In genomic region chr20:358891-359555, GRCh38 we compare ENCODE assay signal across 15 cellular contexts.
"Had no signal": no experiment of that assay in that cellular context is flagged by ENCODE, and none has a peak within 500 bp of the region (broad histone marks: within the 10 kb centered on the region; RNA-seq: fewer than 3 reads in every experiment).

No MANE protein-coding gene starts in this region.

- H3K9me3 Mint-ChIP-seq: activated CD8-positive, alpha-beta T cell treated with anti-CD3 and anti-CD28 coated beads for 36 hours; activated naive CD8-positive, alpha-beta T cell treated with anti-CD3 and anti-CD28 coated beads, Interleukin-2, amount 10 ng/mL, durations not matched to agents 7 days and 5 days; immature natural killer cell; nephron; stimulated activated naive CD8-positive, alpha-beta T cell treated with anti-CD3 and anti-CD28 coated beads, Interleukin-15, Interleukin-2, amounts not matched to agents 100 ng/mL and 50 ng/mL, for 24 hours had no signal

- H3K27me3 Mint-ChIP-seq: stimulated activated naive CD8-positive, alpha-beta T cell treated with anti-CD3 and anti-CD28 coated beads, Interleukin-15, Interleukin-2, amounts not matched to agents 100 ng/mL and 50 ng/mL, for 24 hours had no signal

- DNase-seq: activated CD4-positive, alpha-beta T cell treated with anti-CD3 and anti-CD28 coated beads for 4 hours; activated CD8-positive, alpha-beta memory T cell treated with anti-CD3 and anti-CD28 coated beads, Interleukin-2, amount 50 U/mL, for 48 hours; activated CD8-positive, alpha-beta T cell treated with anti-CD3 and anti-CD28 coated beads for 36 hours; activated naive CD8-positive, alpha-beta T cell treated with anti-CD3 and anti-CD28 coated beads, Interleukin-2, amount 10 ng/mL, durations not matched to agents 7 days and 5 days; caudate nucleus; cortex of kidney; effector CD8-positive, alpha-beta T cell; glutamatergic neuron; immature natural killer cell; left cardiac atrium; stimulated activated CD4-positive, alpha-beta T cell treated with anti-CD3 and anti-CD28 coated beads, Interleukin-2, amount 100 ng/mL, for 48 hours; T-helper 1 cell had no signal

- H3K36me3 Mint-ChIP-seq: activated naive CD8-positive, alpha-beta T cell treated with anti-CD3 and anti-CD28 coated beads, Interleukin-2, amount 10 ng/mL, durations not matched to agents 7 days and 5 days; immature natural killer cell had no signal

- H3K27ac Mint-ChIP-seq: activated CD8-positive, alpha-beta T cell treated with anti-CD3 and anti-CD28 coated beads for 36 hours; activated naive CD8-positive, alpha-beta T cell treated with anti-CD3 and anti-CD28 coated beads, Interleukin-2, amount 10 ng/mL, durations not matched to agents 7 days and 5 days; immature natural killer cell; nephron; stimulated activated naive CD8-positive, alpha-beta T cell treated with anti-CD3 and anti-CD28 coated beads, Interleukin-15, Interleukin-2, amounts not matched to agents 100 ng/mL and 50 ng/mL, for 24 hours had no signal

- H3K27ac ChIP-seq: VCaP had no signal

- H3K4me3 Mint-ChIP-seq: activated CD8-positive, alpha-beta T cell treated with anti-CD3 and anti-CD28 coated beads for 36 hours; activated naive CD8-positive, alpha-beta T cell treated with anti-CD3 and anti-CD28 coated beads, Interleukin-2, amount 10 ng/mL, durations not matched to agents 7 days and 5 days; immature natural killer cell; nephron; stimulated activated naive CD8-positive, alpha-beta T cell treated with anti-CD3 and anti-CD28 coated beads, Interleukin-15, Interleukin-2, amounts not matched to agents 100 ng/mL and 50 ng/mL, for 24 hours had no signal

- ATAC-seq: activated CD8-positive, alpha-beta T cell treated with anti-CD3 and anti-CD28 coated beads for 36 hours had no signal
